Comparison of ENCODE assay signal across 8 cellular contexts in genomic region chr12:100566887-100567637, GRCh38. TPM values are rescaled to one million over a fixed set of nuclear protein-coding genes. Genes with fewer than 3 reads are reported as not detected.
DNase-seq lines count a peak whose midpoint lies in the region; ATAC-seq and TF ChIP-seq lines count a peak whose summit lies in the region.

No MANE protein-coding gene starts in this region.

- H3K9me3 ChIP-seq in HEK293 (ENCODE audit: control insufficient read depth, insufficient read depth, low read depth, low read length) (no peaks in the 10 kb centered on the region), right lobe of liver (no peaks in the 10 kb centered on the region)

- DNase-seq in NCI-H69 (lab: John Stamatoyannopoulos, UW) (peak; percentile 39), right lobe of liver (no peak), HuH-7 (ENCODE audit: low spot score) (no peak), NCI-H524 treated with DMSO at 0.1 percent for 48 hours (lab: John Stamatoyannopoulos, UW) (no peak), NCI-H226 (no peak), D341Med (ENCODE audit: low spot score) (no peak)

- H3K4me3 ChIP-seq in HEK293 (ENCODE audit: low read depth, low read length) (no peak overlapping the region), right lobe of liver (no peak overlapping the region)

- POLR2A ChIA-PET in HEK293 (lab: Yijun Ruan, JAX): interaction anchor here (0.6 kb wide), 1 partner anchor 815 kb away, joined by 4 read pairs; no protein-coding TSS in a partner anchor

- H3K36me3 ChIP-seq in HEK293 (ENCODE audit: control insufficient read depth in 2 of 2, insufficient read depth in 1 of 2, low read length in 2 of 2): no peaks in the 10 kb centered on the region
- peaks cover 0 to 12% (median 3%) of the 10 kb centered on the region in 4 donors for H3K36me3 ChIP-seq in right lobe of liver

- peak; percentile 97 for ATAC-seq in GM18858 (IDR thresholded peaks at IDR 0.05; ENCODE audit: unreplicated experiment)
- ATAC-seq in right lobe of liver: peak; percentile 55 to 80 (median 72)

- intact Hi-C loops in right lobe of liver (cut with DNase I): no loop called here

- H3K4me1 ChIP-seq in HEK293 (ENCODE audit: control insufficient read depth, insufficient read depth, low read length): no peaks in the 10 kb centered on the region
- H3K4me1 ChIP-seq in right lobe of liver: no peaks in the 10 kb centered on the region

- TF ChIP-seq POLR2A in right lobe of liver (IDR thresholded peaks at IDR 0.05): no peak

- WGBS in right lobe of liver (ENCODE audit: insufficient coverage, low coverage, low lambda C conversion rate, missing lambda C conversion rate): 11% methylated on average over 3 of the region's 3 CpGs

- TF ChIP-seq CTCF in HEK293 (tag by site-specific recombination; IDR thresholded peaks at IDR 0.05) (no peak), right lobe of liver (IDR thresholded peaks at IDR 0.05) (no peak)

- H3K27me3 ChIP-seq in right lobe of liver: no peaks in the 10 kb centered on the region

- no peak overlapping the region for H3K27ac ChIP-seq in HEK293 (ENCODE audit: extremely low read depth, low read depth, low read length)
- H3K27ac ChIP-seq in right lobe of liver: no peak overlapping the region

- CTCF ChIA-PET in HEK293 (lab: Yijun Ruan, JAX): interaction anchor here (0.6 to 3.3 kb wide), 7 partner anchors 10 to 763 kb away, joined by 3 to 18 read pairs (median 3); no protein-coding TSS in a partner anchor

TF ChIP-seq in HEK293, 187 proteins besides CTCF, POLR2A, EP300 and RAD21:
- TF ChIP-seq EGR2 (tag by site-specific recombination; IDR thresholded peaks at IDR 0.05; ENCODE audit: low read depth): peak; percentile 91
- no peak for TF ChIP-seq ZNF350 (tag by site-specific recombination; IDR thresholded peaks at IDR 0.05)
- peak; percentile 94 for TF ChIP-seq ZFHX2 (tag by site-specific recombination; conservative IDR thresholded peaks at IDR 0.05)

RNA-seq across cellular contexts. Expression of gene GAS2L3, which starts 6.4 kb away (rescaled TPM):
- total RNA-seq in right lobe of liver: 1 to 10 TPM; 1.2 to 9.4 (median 2.8) TPM
